In the genomic region with DNA sequence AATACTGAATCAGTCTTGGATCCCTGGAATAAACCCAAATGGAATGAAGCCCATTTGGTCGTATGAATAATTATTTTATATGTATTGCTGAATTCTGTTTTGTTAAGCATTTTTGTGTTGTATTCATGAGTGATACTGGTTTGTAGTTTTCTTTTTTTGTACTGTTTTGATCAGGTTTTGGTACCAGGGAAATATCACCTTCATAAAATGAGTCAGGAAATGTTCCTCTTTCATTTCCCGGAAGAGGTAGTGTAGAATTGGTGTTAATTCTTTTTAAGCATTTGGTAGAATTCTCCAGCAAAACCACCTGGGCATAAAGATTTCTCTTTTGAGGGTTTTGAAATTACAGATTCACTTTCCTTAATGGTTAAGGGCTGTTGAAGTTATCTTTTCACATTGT, we compare ENCODE assay signal across 21 cellular contexts.
"Had no signal": no experiment of that assay in that cellular context is flagged by ENCODE, and none has a peak within 500 bp of the region (broad histone marks: within the 10 kb centered on the region; RNA-seq: fewer than 3 reads in every experiment).

No MANE protein-coding gene starts in this region.

- DNase-seq: activated CD4-positive, alpha-beta T cell treated with anti-CD3 and anti-CD28 coated beads for 1 hour; cortex of kidney; foreskin melanocyte; immature natural killer cell; kidney glomerular epithelial cell; left lung; naive thymus-derived CD4-positive, alpha-beta T cell; retina; Right ventricle myocardium superior; sigmoid colon; stimulated activated CD4-positive, alpha-beta T cell treated with anti-CD3 and anti-CD28 coated beads, Interleukin-2, amount 100 ng/mL, for 48 hours; stimulated activated CD8-positive, alpha-beta memory T cell treated with anti-CD3 and anti-CD28 coated beads, Interleukin-4, amount 100 ng/mL, for 48 hours; stimulated activated naive CD4-positive, alpha-beta T cell treated with Interleukin-2 at 50 U/mL for 16 hours; T-helper 9 cell; tibial artery had no signal

- H3K9me3 Mint-ChIP-seq: immature natural killer cell; naive thymus-derived CD4-positive, alpha-beta T cell had no signal

- H3K27ac ChIP-seq: cardiac muscle cell, hepatocyte, left lung, sigmoid colon, tibial artery had no signal

- FAIRE-seq: endometrium had no signal

- H3K27ac Mint-ChIP-seq: immature natural killer cell, progenitor cell of endocrine pancreas had no signal

- H3K27me3 ChIP-seq: cardiac muscle cell, hepatocyte, left lung, sigmoid colon, tibial artery had no signal

- H3K4me2 ChIP-seq: hepatocyte, smooth muscle cell had no signal

- H3K36me3 Mint-ChIP-seq: immature natural killer cell had no signal

- H3K27me3 Mint-ChIP-seq: naive thymus-derived CD4-positive, alpha-beta T cell had no signal

- H3K4me3 Mint-ChIP-seq: immature natural killer cell; naive thymus-derived CD4-positive, alpha-beta T cell had no signal

- H3K36me3 ChIP-seq: cardiac muscle cell, left lung, sigmoid colon, tibial artery had no signal

- H3K4me3 ChIP-seq: cardiac muscle cell, hepatocyte, left lung, lung, sigmoid colon, smooth muscle cell, tibial artery had no signal

- H2AFZ ChIP-seq: hepatocyte had no signal

- ATAC-seq: left lung; naive thymus-derived CD4-positive, alpha-beta T cell had no signal

- H3K4me1 Mint-ChIP-seq: immature natural killer cell had no signal

- H3K9me3 ChIP-seq: left lung, sigmoid colon, tibial artery had no signal

- H3K4me1 ChIP-seq: left lung had no signal
